26 cellular contexts compared by ENCODE assay signal in genomic region chr9:94005272-94005901, GRCh38. TPM values are rescaled to one million over a fixed set of nuclear protein-coding genes. Genes with fewer than 3 reads are reported as not detected.
DNase-seq lines count a peak whose midpoint lies in the region; ATAC-seq, FAIRE-seq and TF ChIP-seq lines count a peak whose summit lies in the region.
"Had no signal": no experiment of that assay in that cellular context is flagged by ENCODE, and none has a peak within 500 bp of the region (broad histone marks: within the 10 kb centered on the region; RNA-seq: fewer than 3 reads in every experiment).

No MANE protein-coding gene starts in this region.

- H3K27ac Mint-ChIP-seq in MCF 10A (ENCODE audit: low read depth, unreplicated experiment): no peak overlapping the region
- no peak overlapping the region for H3K27ac Mint-ChIP-seq in astrocyte (ENCODE audit: unreplicated experiment)
- H3K27ac Mint-ChIP-seq: B cell, neural progenitor cell had no signal

- no TSS peak for BruUV-seq in MCF 10A (replicated peaks; lab: Mats Ljungman, UMichigan)

- no peaks in the 10 kb centered on the region for H4K20me1 ChIP-seq in astrocyte (ENCODE audit: insufficient read depth, low read length)

- WGBS in transverse colon (ENCODE audit: low coverage in 1 of 2), 2 donors: 73 to 85% methylated on average over 2 to 3 of the region's 3 CpGs

- H3K4me3 ChIP-seq in breast epithelium (no peak overlapping the region), astrocyte (ENCODE audit: insufficient read depth, low read depth, low read length) (no peak overlapping the region), foreskin fibroblast (ENCODE audit: low read depth in 1 of 2, low read length in 2 of 2) (no peak overlapping the region), transverse colon (no peak overlapping the region)
- H3K4me3 ChIP-seq: adrenal gland, neural progenitor cell had no signal

- DNase-seq in MCF 10A (ENCODE audit: unreplicated experiment) (peak; percentile 66), breast epithelium (ENCODE audit: low spot score in 2 of 2) (no peak), astrocyte (ENCODE audit: low read depth) (peak; percentile 16), foreskin fibroblast (peak; percentile 18 to 69), transverse colon (peak; percentile 33), inferior parietal cortex (ENCODE audit: extremely low spot score) (no peak), posterior vena cava (ENCODE audit: low spot score) (no peak)
- DNase-seq: activated gamma-delta T cell; adrenal gland; caudate nucleus; DMS79 treated with DMSO at 0.1 percent for 48 hours; glutamatergic neuron; MM.1S; NCI-H1436; NCI-H748 treated with DMSO at 0.1 percent for 48 hours; stimulated activated CD8-positive, alpha-beta memory T cell treated with anti-CD3 and anti-CD28 coated beads, Interleukin-4, amount 100 ng/mL, for 48 hours; T-helper 2 cell had no signal

- no peaks in the 10 kb centered on the region for H3K9me3 ChIP-seq in breast epithelium
- no peaks in the 10 kb centered on the region for H3K9me3 ChIP-seq in astrocyte (ENCODE audit: insufficient read depth, low read depth, low read length)
- H3K9me3 ChIP-seq in transverse colon: no peaks in the 10 kb centered on the region
- H3K9me3 ChIP-seq: adrenal gland had no signal

- H3K36me3 ChIP-seq in breast epithelium (no peaks in the 10 kb centered on the region), astrocyte (ENCODE audit: insufficient read depth, low read length) (no peaks in the 10 kb centered on the region), transverse colon (no peaks in the 10 kb centered on the region)
- H3K36me3 ChIP-seq: adrenal gland, neural progenitor cell had no signal

- in situ Hi-C loops in transverse colon (cut with MboI; ENCODE audit: low pct_ligation_motif_present in 1 of 4, low pct_unique_long_range_greater_than_20kb in 1 of 4, low sequenced_read_pairs in 3 of 4): no loop called here

- H3K27ac ChIP-seq in breast epithelium: no peak overlapping the region
- no peak overlapping the region for H3K27ac ChIP-seq in astrocyte (ENCODE audit: low read depth, low read length)
- H3K27ac ChIP-seq in transverse colon: no peak overlapping the region
- H3K27ac ChIP-seq: adrenal gland, neural progenitor cell, VCaP had no signal

- no peak for TF ChIP-seq EP300 in transverse colon (IDR thresholded peaks at IDR 0.05; ENCODE audit: low read depth)

- no peaks in the 10 kb centered on the region for H3K79me2 ChIP-seq in astrocyte (ENCODE audit: insufficient read depth, low read length)

- no peak for TF ChIP-seq CTCF in MCF 10A (IDR thresholded peaks at IDR 0.05; ENCODE audit: unreplicated experiment)
- no peak for TF ChIP-seq CTCF in breast epithelium (IDR thresholded peaks at IDR 0.05)
- no peak for TF ChIP-seq CTCF in astrocyte (IDR thresholded peaks at IDR 0.05; ENCODE audit: insufficient read depth, low read depth, low read length)
- no peak for TF ChIP-seq CTCF in foreskin fibroblast (IDR thresholded peaks at IDR 0.05; ENCODE audit: low read depth, low read length)
- no peak for TF ChIP-seq CTCF in transverse colon (IDR thresholded peaks at IDR 0.05)

- CTCF ChIA-PET in MCF 10A (lab: Yijun Ruan, JAX): interaction anchor here (0.6 to 5.4 kb wide), 5 partner anchors 9 to 208 kb away, joined by 3 to 69 read pairs (median 6); no protein-coding TSS in a partner anchor

- H3K4me3 Mint-ChIP-seq in MCF 10A (ENCODE audit: unreplicated experiment): no peak overlapping the region
- H3K4me3 Mint-ChIP-seq in astrocyte (ENCODE audit: unreplicated experiment): no peak overlapping the region
- H3K4me3 Mint-ChIP-seq: B cell, neural progenitor cell had no signal

- H2AFZ ChIP-seq in astrocyte (ENCODE audit: low read depth, low read length): no peak overlapping the region
- H2AFZ ChIP-seq: neural progenitor cell had no signal

- no peaks in the 10 kb centered on the region for H3K27me3 ChIP-seq in breast epithelium
- peaks cover 2% of the 10 kb centered on the region for H3K27me3 ChIP-seq in astrocyte (ENCODE audit: insufficient read depth, low read length)
- peaks cover 4% of the 10 kb centered on the region for H3K27me3 ChIP-seq in transverse colon
- H3K27me3 ChIP-seq: neural progenitor cell had no signal

- no peak overlapping the region for H3K4me2 ChIP-seq in astrocyte (ENCODE audit: low read length)
- H3K4me2 ChIP-seq: neural progenitor cell had no signal

- H3K4me1 ChIP-seq in breast epithelium (no peaks in the 10 kb centered on the region), astrocyte (ENCODE audit: insufficient read depth, low read length) (no peaks in the 10 kb centered on the region), transverse colon (no peaks in the 10 kb centered on the region)
- H3K4me1 ChIP-seq: adrenal gland, neural progenitor cell had no signal

- H3K36me3 Mint-ChIP-seq in MCF 10A (ENCODE audit: insufficient read depth, unreplicated experiment) (no peaks in the 10 kb centered on the region), astrocyte (ENCODE audit: low read depth, unreplicated experiment) (no peaks in the 10 kb centered on the region)
- H3K36me3 Mint-ChIP-seq: neural progenitor cell had no signal

- no peaks in the 10 kb centered on the region for H3K9me3 Mint-ChIP-seq in MCF 10A (ENCODE audit: unreplicated experiment)
- H3K9me3 Mint-ChIP-seq in astrocyte (ENCODE audit: unreplicated experiment): peaks cover 1% of the 10 kb centered on the region
- H3K9me3 Mint-ChIP-seq: neural progenitor cell had no signal

- no peak for ATAC-seq in GM21423 (IDR thresholded peaks at IDR 0.05; ENCODE audit: unreplicated experiment)

- H3K4me1 Mint-ChIP-seq in MCF 10A (ENCODE audit: insufficient read depth, unreplicated experiment) (peaks cover 6% of the 10 kb centered on the region), astrocyte (ENCODE audit: low read depth, unreplicated experiment) (no peaks in the 10 kb centered on the region)
- H3K4me1 Mint-ChIP-seq: B cell, neural progenitor cell had no signal

- TF ChIP-seq POLR2A in breast epithelium (IDR thresholded peaks at IDR 0.05) (no peak), transverse colon (IDR thresholded peaks at IDR 0.05) (no peak)

- POLR2A ChIA-PET in MCF 10A (lab: Yijun Ruan, JAX): no interaction called here

- H3K27me3 Mint-ChIP-seq in MCF 10A (ENCODE audit: insufficient read depth, unreplicated experiment): peaks cover 12% of the 10 kb centered on the region
- peaks cover 16% of the 10 kb centered on the region for H3K27me3 Mint-ChIP-seq in astrocyte (ENCODE audit: low read depth, unreplicated experiment)

- H3K9ac ChIP-seq in astrocyte (ENCODE audit: low read length): no peak overlapping the region
- H3K9ac ChIP-seq: neural progenitor cell had no signal

- no peak for FAIRE-seq in astrocyte (lab: Jason Lieb, UNC)
- FAIRE-seq: A204.1 had no signal

- intact Hi-C loops in MCF 10A (cut with micrococcal nuclease) (no loop called here), breast epithelium (cut with DNase I; ENCODE audit: low total_unique reads) (no loop called here), transverse colon (cut with DNase I; ENCODE audit: low total_unique reads) (no loop called here), posterior vena cava (cut with DNase I) (no loop called here)

RNA-seq across cellular contexts. Expression of gene BARX1, which starts 50.2 kb away (rescaled TPM):
- total RNA-seq in MCF 10A (2022): 0.23 TPM in 1 of 2 replicates, not detected in the other
- total RNA-seq in breast epithelium: 1 to 10 TPM in 2 of 3 donors, not detected in 1; 2.6 to 2.9 TPM
- 0.62 and 0.73 TPM in 2 replicates for total RNA-seq in astrocyte
- total RNA-seq in transverse colon: not detected
- not detected for total RNA-seq in posterior vena cava
- total RNA-seq: adrenal gland, B cell, epithelial cell of proximal tubule, liver, subcutaneous adipose tissue, urinary bladder had no signal

Comparison
In these comparisons a context has a peak if more than half of its experiments do, and no peak if none do; other contexts are left out.
1. DNase-seq: peak in MCF 10A (single experiment), astrocyte (single experiment), foreskin fibroblast (2 of 2) and transverse colon (single experiment); none in breast epithelium (0 of 2), inferior parietal cortex (single experiment) and posterior vena cava (single experiment).